8 cellular contexts compared by ENCODE assay signal in genomic region chr11:1402355-1402754, GRCh38.
"Had no signal": no experiment of that assay in that cellular context is flagged by ENCODE, and none has a peak within 500 bp of the region (broad histone marks: within the 10 kb centered on the region; RNA-seq: fewer than 3 reads in every experiment).

No MANE protein-coding gene starts in this region.

- H3K79me2 ChIP-seq: hepatocyte had no signal

- H3K4me3 ChIP-seq: ascending aorta, coronary artery, esophagus muscularis mucosa, hepatocyte had no signal

- H2AFZ ChIP-seq: hepatocyte had no signal

- H3K4me1 ChIP-seq: ascending aorta had no signal

- H3K27ac ChIP-seq: ascending aorta, coronary artery, esophagus muscularis mucosa, hepatocyte, VCaP had no signal

- H3K27me3 ChIP-seq: hepatocyte had no signal

- H3K9me3 ChIP-seq: ascending aorta, esophagus muscularis mucosa had no signal

- H3K4me2 ChIP-seq: hepatocyte had no signal

- DNase-seq: activated CD4-positive, alpha-beta T cell treated with anti-CD3 and anti-CD28 coated beads for 1 hour; activated gamma-delta T cell; effector CD8-positive, alpha-beta T cell had no signal

- H3K36me3 ChIP-seq: ascending aorta, esophagus muscularis mucosa had no signal
